9 cellular contexts compared by ENCODE assay signal in genomic region chr15:72230197-72231065, GRCh38. TPM values are rescaled to one million over a fixed set of nuclear protein-coding genes. Genes with fewer than 3 reads are reported as not detected.
DNase-seq lines count a peak whose midpoint lies in the region; ATAC-seq and TF ChIP-seq lines count a peak whose summit lies in the region.
"Had no signal": no experiment of that assay in that cellular context is flagged by ENCODE, and none has a peak within 500 bp of the region (broad histone marks: within the 10 kb centered on the region; RNA-seq: fewer than 3 reads in every experiment).

No MANE protein-coding gene starts in this region.

- H3K4me3 ChIP-seq in fibroblast of the aortic adventitia (ENCODE audit: low read depth, low read length), result peak overlapping the region; percentile 95

- no peak; the same call in 1 of the 2 replicates for TF ChIP-seq EP300 in Ishikawa (IDR thresholded peaks at IDR 0.05; ENCODE audit: borderline replicate concordance)

- H3K27ac Mint-ChIP-seq in natural killer cell treated with Interleukin-12 subunit alpha and Interleukin-12 subunit beta and Interleukin-15 and Interleukin-18, amount 100 ng/mL, for 72 hours, result peak overlapping the region; percentile 95 to 98
- peak overlapping the region; percentile 99 for H3K27ac Mint-ChIP-seq in stimulated activated naive CD8-positive, alpha-beta T cell treated with anti-CD3 and anti-CD28 coated beads, Interleukin-15, Interleukin-2, amounts not matched to agents 100 ng/mL and 50 ng/mL, for 24 hours

- no peak for TF ChIP-seq CTCF in fibroblast of the aortic adventitia (IDR thresholded peaks at IDR 0.05; ENCODE audit: insufficient read depth, low read length)

- peaks cover 34% of the 10 kb centered on the region for H3K36me3 Mint-ChIP-seq in natural killer cell treated with Interleukin-12 subunit alpha and Interleukin-12 subunit beta and Interleukin-15 and Interleukin-18, amount 100 ng/mL, for 72 hours
- peaks cover 48% of the 10 kb centered on the region for H3K36me3 Mint-ChIP-seq in stimulated activated naive CD8-positive, alpha-beta T cell treated with anti-CD3 and anti-CD28 coated beads, Interleukin-15, Interleukin-2, amounts not matched to agents 100 ng/mL and 50 ng/mL, for 24 hours (ENCODE audit: low read depth)

- no peak for TF ChIP-seq RAD21 in Ishikawa (IDR thresholded peaks at IDR 0.05; ENCODE audit: low read depth)

- H3K4me3 Mint-ChIP-seq in natural killer cell treated with Interleukin-12 subunit alpha and Interleukin-12 subunit beta and Interleukin-15 and Interleukin-18, amount 100 ng/mL, for 72 hours, result peak overlapping the region; percentile 95
- H3K4me3 Mint-ChIP-seq in stimulated activated naive CD8-positive, alpha-beta T cell treated with anti-CD3 and anti-CD28 coated beads, Interleukin-15, Interleukin-2, amounts not matched to agents 100 ng/mL and 50 ng/mL, for 24 hours, result peak overlapping the region; percentile 94

- no peaks in the 10 kb centered on the region for H3K9me3 Mint-ChIP-seq in natural killer cell treated with Interleukin-12 subunit alpha and Interleukin-12 subunit beta and Interleukin-15 and Interleukin-18, amount 100 ng/mL, for 72 hours
- no peaks in the 10 kb centered on the region for H3K9me3 Mint-ChIP-seq in stimulated activated naive CD8-positive, alpha-beta T cell treated with anti-CD3 and anti-CD28 coated beads, Interleukin-15, Interleukin-2, amounts not matched to agents 100 ng/mL and 50 ng/mL, for 24 hours

- peak; percentile 25 for DNase-seq in DMS 273 treated with DMSO at 0.1 percent for 48 hours (lab: John Stamatoyannopoulos, UW)
- DNase-seq in RPMI7951 (ENCODE audit: low read depth), result peak; percentile 94
- peak; percentile 45 for DNase-seq in activated gamma-delta T cell (lab: John Stamatoyannopoulos, UW)
- peak; percentile 83 for DNase-seq in fibroblast of the aortic adventitia (ENCODE audit: low read depth)
- DNase-seq in natural killer cell treated with Interleukin-12 subunit alpha and Interleukin-12 subunit beta and Interleukin-15 and Interleukin-18, amount 100 ng/mL, for 72 hours (ENCODE audit: low spot score), result peak; percentile 94

- H3K27me3 Mint-ChIP-seq in natural killer cell treated with Interleukin-12 subunit alpha and Interleukin-12 subunit beta and Interleukin-15 and Interleukin-18, amount 100 ng/mL, for 72 hours, result no peaks in the 10 kb centered on the region
- no peaks in the 10 kb centered on the region for H3K27me3 Mint-ChIP-seq in stimulated activated naive CD8-positive, alpha-beta T cell treated with anti-CD3 and anti-CD28 coated beads, Interleukin-15, Interleukin-2, amounts not matched to agents 100 ng/mL and 50 ng/mL, for 24 hours

- H3K4me1 Mint-ChIP-seq in natural killer cell treated with Interleukin-12 subunit alpha and Interleukin-12 subunit beta and Interleukin-15 and Interleukin-18, amount 100 ng/mL, for 72 hours (ENCODE audit: low read depth in 2 of 2), result peaks cover 53 to 57% of the 10 kb centered on the region in 2 donors
- H3K4me1 Mint-ChIP-seq in stimulated activated naive CD8-positive, alpha-beta T cell treated with anti-CD3 and anti-CD28 coated beads, Interleukin-15, Interleukin-2, amounts not matched to agents 100 ng/mL and 50 ng/mL, for 24 hours (ENCODE audit: low read depth), result peaks cover 49% of the 10 kb centered on the region

- ATAC-seq in natural killer cell treated with Interleukin-12 subunit alpha and Interleukin-12 subunit beta and Interleukin-15 and Interleukin-18, amount 100 ng/mL, for 72 hours, result peak; percentile 32 to 54
- no peak for ATAC-seq in HG03045 (IDR thresholded peaks at IDR 0.05; ENCODE audit: unreplicated experiment)

TF ChIP-seq in Ishikawa, 13 proteins besides CTCF, POLR2A, EP300 and RAD21:
- TF ChIP-seq FOXM1 (IDR thresholded peaks at IDR 0.05; ENCODE audit: borderline replicate concordance, low read depth) (no peak), REST (IDR thresholded peaks at IDR 0.05; ENCODE audit: low read depth) (no peak), USF1 (IDR thresholded peaks at IDR 0.05) (no peak; the same call in 1 of the 2 replicates), YY1 (IDR thresholded peaks at IDR 0.05; ENCODE audit: low read depth) (no peak; the same call in 1 of the 2 replicates), ZBTB7A (IDR thresholded peaks at IDR 0.05; ENCODE audit: low read depth) (peak; percentile 70; the same call in 1 of the 2 replicates), TAF1 (IDR thresholded peaks at IDR 0.05; ENCODE audit: low read depth) (peak; percentile 53; the same call in 1 of the 2 replicates), TEAD4 (IDR thresholded peaks at IDR 0.05) (no peak; the same call in 1 of the 2 replicates), MAX (IDR thresholded peaks at IDR 0.05) (peak; percentile 63), CREB1 (IDR thresholded peaks at IDR 0.05; ENCODE audit: low read depth) (no peak), EGR1 (IDR thresholded peaks at IDR 0.05) (peak; percentile 79), CEBPB (IDR thresholded peaks at IDR 0.05) (peak; percentile 68; the same call in 1 of the 2 replicates), NFIC (IDR thresholded peaks at IDR 0.05) (peak; percentile 10; the same call in 1 of the 2 replicates), TCF12 (IDR thresholded peaks at IDR 0.05; ENCODE audit: low read depth) (peak; percentile 64)
TF ChIP-seq in Ishikawa: peak in this region for 7.

RNA-seq across cellular contexts. Expression of gene PKM, which starts 0.6 kb away (rescaled TPM):
- 2,644 and 2,870 TPM in 2 replicates for total RNA-seq in RPMI7951 (2014; rRNA removed; shearing (Covaris generic))
- 1,143 and 1,845 TPM in 2 replicates for total RNA-seq in fibroblast of the aortic adventitia (ENCODE audit: low replicate concordance)
- 1,000 to 10,000 TPM; 2,229 to 3,912 TPM for total RNA-seq in natural killer cell treated with Interleukin-12 subunit alpha and Interleukin-12 subunit beta and Interleukin-15 and Interleukin-18, amount 100 ng/mL, for 72 hours

RNA-seq across cellular contexts. Expression of gene GRAMD2A, which starts 32.8 kb away (rescaled TPM):
- total RNA-seq in RPMI7951 (2014; rRNA removed; shearing (Covaris generic)), result not detected in 2 replicates
- 0.33 and 0.63 TPM in 2 replicates for total RNA-seq in fibroblast of the aortic adventitia (ENCODE audit: low replicate concordance)
- total RNA-seq in natural killer cell treated with Interleukin-12 subunit alpha and Interleukin-12 subunit beta and Interleukin-15 and Interleukin-18, amount 100 ng/mL, for 72 hours, result not detected
- total RNA-seq: glomerular endothelial cell had no signal

RNA-seq across cellular contexts. Expression of gene PARP6, which starts 41.9 kb away (rescaled TPM):
- total RNA-seq in RPMI7951 (2014; rRNA removed; shearing (Covaris generic)), result 19.5 and 28.8 TPM in 2 replicates
- total RNA-seq in fibroblast of the aortic adventitia (ENCODE audit: low replicate concordance), result 28.7 and 41.7 TPM in 2 replicates
- 10 to 100 TPM; 48.5 to 80.9 TPM for total RNA-seq in natural killer cell treated with Interleukin-12 subunit alpha and Interleukin-12 subunit beta and Interleukin-15 and Interleukin-18, amount 100 ng/mL, for 72 hours

Comparison
In these comparisons a context has a peak if more than half of its experiments do, and no peak if none do; other contexts are left out.
1. DNase-seq: peak in every context shown above with its lines; median percentile 94 in RPMI7951; 94 in natural killer cell treated with Interleukin-12 subunit alpha and Interleukin-12 subunit beta and Interleukin-15 and Interleukin-18, amount 100 ng/mL, for 72 hours; 83 in fibroblast of the aortic adventitia; 45 in activated gamma-delta T cell; 25 in DMS 273 treated with DMSO at 0.1 percent for 48 hours.